In genomic region chr3:124916837-124917409, GRCh38 we compare ENCODE assay signal across 1 cellular context.
TF ChIP-seq lines count a peak whose summit lies in the region.

No MANE protein-coding gene starts in this region.

TF ChIP-seq in SK-N-SH treated with all-trans-retinoic acid at 6 μM for 48 hours, 23 proteins besides CTCF, POLR2A, EP300 and RAD21 (continued from another document):
- TF ChIP-seq SNAI2 (CRISPR knock-in tag; IDR thresholded peaks at IDR 0.05) = no peak
- TF ChIP-seq TOX (CRISPR knock-in tag; IDR thresholded peaks at IDR 0.05; ENCODE audit: borderline replicate concordance) = no peak
- no peak for TF ChIP-seq BACH2 (CRISPR knock-in tag; IDR thresholded peaks at IDR 0.05; ENCODE audit: borderline replicate concordance)
- TF ChIP-seq ZNF70 (CRISPR knock-in tag; IDR thresholded peaks at IDR 0.05) = no peak
- TF ChIP-seq CREB5 (CRISPR knock-in tag; IDR thresholded peaks at IDR 0.05; ENCODE audit: low read depth) = no peak
- no peak for TF ChIP-seq ARNTL (CRISPR knock-in tag; IDR thresholded peaks at IDR 0.05; ENCODE audit: borderline replicate concordance, low read depth)
- TF ChIP-seq OSR1 (CRISPR knock-in tag; IDR thresholded peaks at IDR 0.05) = no peak
- TF ChIP-seq ISL1 (CRISPR knock-in tag; IDR thresholded peaks at IDR 0.05) = no peak
- TF ChIP-seq ZNF8 (CRISPR knock-in tag; IDR thresholded peaks at IDR 0.05) = no peak
- no peak for TF ChIP-seq ZFP3 (CRISPR knock-in tag; IDR thresholded peaks at IDR 0.05)
- TF ChIP-seq CSRNP3 (CRISPR knock-in tag; IDR thresholded peaks at IDR 0.05) = no peak
- no peak for TF ChIP-seq TCF4 (CRISPR knock-in tag; IDR thresholded peaks at IDR 0.05; ENCODE audit: borderline replicate concordance)
- no peak for TF ChIP-seq POU6F1 (CRISPR knock-in tag; IDR thresholded peaks at IDR 0.05; ENCODE audit: borderline replicate concordance, low read depth)
- no peak for TF ChIP-seq PPARA (CRISPR knock-in tag; IDR thresholded peaks at IDR 0.05; ENCODE audit: borderline replicate concordance)
- no peak for TF ChIP-seq RARB (CRISPR knock-in tag; IDR thresholded peaks at IDR 0.05)
- TF ChIP-seq CSDC2 (CRISPR knock-in tag; IDR thresholded peaks at IDR 0.05) = no peak
TF ChIP-seq in SK-N-SH treated with all-trans-retinoic acid at 6 μM for 48 hours: peak in this region for 0.
